Comparison of ENCODE assay signal across 11 cellular contexts in the genomic region with DNA sequence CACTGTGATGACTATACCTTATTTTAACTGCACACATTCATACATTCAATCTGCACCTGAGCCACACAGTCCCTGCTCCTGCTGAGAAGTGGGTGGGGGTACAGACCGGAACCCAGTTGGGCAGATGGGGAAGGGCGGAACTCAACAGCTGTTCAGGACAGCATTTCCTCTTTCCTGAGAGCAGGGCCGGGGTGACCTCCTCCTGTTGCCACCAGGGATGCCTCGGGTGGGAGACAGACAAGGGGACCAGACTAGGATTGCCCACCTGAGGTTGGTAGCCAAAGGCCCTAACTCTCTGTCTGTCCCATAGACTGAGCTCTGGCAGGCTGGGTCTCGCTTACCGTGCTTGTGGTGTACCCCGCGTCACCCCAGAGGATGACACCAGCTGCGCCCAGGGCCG. TPM values are rescaled to one million over a fixed set of nuclear protein-coding genes. Genes with fewer than 3 reads are reported as not detected.
A peak's percentile ranks its signal among the peaks of the same experiment; 100 is the strongest.
DNase-seq lines count a peak whose midpoint lies in the region; TF ChIP-seq lines count a peak whose summit lies in the region.
"Had no signal": no experiment of that assay in that cellular context is flagged by ENCODE, and none has a peak within 500 bp of the region (broad histone marks: within the 10 kb centered on the region; RNA-seq: fewer than 3 reads in every experiment).

No MANE protein-coding gene starts in this region.

- peak overlapping the region; percentile 69 for H3K27ac ChIP-seq in OCI-LY1 (ENCODE audit: low read depth, low read length, poor library complexity, severe bottlenecking)
- H3K27ac ChIP-seq in esophagus (ENCODE audit: low read depth in 2 of 2, low read length in 1 of 2), result peak overlapping the region; percentile 96 to 100
- H3K27ac ChIP-seq: C4-2B had no signal

- no peaks in the 10 kb centered on the region for H3K36me3 ChIP-seq in OCI-LY1 (ENCODE audit: insufficient read depth, low read length)
- H3K36me3 ChIP-seq in esophagus (ENCODE audit: control insufficient read depth in 2 of 2, insufficient read depth in 2 of 2, low read length in 1 of 2), result peaks cover 0 to 10% of the 10 kb centered on the region in 2 donors
- no peaks in the 10 kb centered on the region; the same call in none of the 2 replicates for H3K36me3 ChIP-seq in MG63

- H3F3A ChIP-seq in OCI-LY1 (ENCODE audit: insufficient read depth, low read length), result no peaks in the 10 kb centered on the region

- WGBS in esophagus, 2 donors, result 73 to 75% methylated on average over 10 of the region's 10 CpGs

- no peak for TF ChIP-seq CTCF in OCI-LY1 (IDR thresholded peaks at IDR 0.05; ENCODE audit: low read length)
- no peak for TF ChIP-seq CTCF in neural crest cell (conservative IDR thresholded peaks at IDR 0.05)

- peak overlapping the region; percentile 48 for H3K4me2 ChIP-seq in OCI-LY1 (ENCODE audit: low read length)

- DNase-seq in CD1c-positive myeloid dendritic cell (ENCODE audit: extremely low spot score) (peak; percentile 51), neural crest cell (ENCODE audit: low read depth, low spot score) (no peak), MG63 (no peak), NCI-H774 (lab: John Stamatoyannopoulos, UW) (no peak), KBM-7 (no peak)
- DNase-seq in central memory CD4-positive, alpha-beta T cell, result no peak
- DNase-seq: activated naive CD8-positive, alpha-beta T cell treated with anti-CD3 and anti-CD28 coated beads, Interleukin-2, amount 10 ng/mL, durations not matched to agents 7 days and 5 days; NCI-H510A had no signal

- H3K4me1 ChIP-seq in OCI-LY1 (ENCODE audit: insufficient read depth, low read length, severe bottlenecking), result peaks cover 53% of the 10 kb centered on the region
- peaks cover 0 to 40% of the 10 kb centered on the region in 2 donors for H3K4me1 ChIP-seq in esophagus (ENCODE audit: control insufficient read depth in 2 of 2, insufficient read depth in 2 of 2, low read length in 1 of 2)

- H3K9ac ChIP-seq in OCI-LY1 (ENCODE audit: low read length), result no peak overlapping the region; the same call in 1 of the 2 replicates

- H3K9me2 ChIP-seq in OCI-LY1 (ENCODE audit: low read depth, low read length), result no peaks in the 10 kb centered on the region

- no peak overlapping the region for H2AFZ ChIP-seq in OCI-LY1 (ENCODE audit: low read length)

- H3K27me3 ChIP-seq in OCI-LY1 (ENCODE audit: insufficient read depth, low read length) (no peaks in the 10 kb centered on the region), esophagus (ENCODE audit: control insufficient read depth in 1 of 2, insufficient read depth in 2 of 2, low read length in 2 of 2) (no peaks in the 10 kb centered on the region), MG63 (no peaks in the 10 kb centered on the region)

- H3K4me3 ChIP-seq in OCI-LY1 (ENCODE audit: low read depth, low read length, poor library complexity, severe bottlenecking), result peak overlapping the region; percentile 24
- H3K4me3 ChIP-seq in esophagus (ENCODE audit: low read depth in 1 of 2, low read length in 2 of 2), result no peak overlapping the region
- no peak overlapping the region for H3K4me3 ChIP-seq in MG63

- H3K79me2 ChIP-seq in OCI-LY1 (ENCODE audit: insufficient read depth, low read length), result no peaks in the 10 kb centered on the region

- H4K20me1 ChIP-seq in OCI-LY1 (ENCODE audit: insufficient read depth, low read length), result no peaks in the 10 kb centered on the region

- H3K36me3 Mint-ChIP-seq in neural crest cell (ENCODE audit: low read depth), result peaks cover 29% of the 10 kb centered on the region

- H3K9me3 ChIP-seq in OCI-LY1 (ENCODE audit: low read length) (no peaks in the 10 kb centered on the region), esophagus (ENCODE audit: control insufficient read depth in 2 of 2, insufficient read depth in 1 of 2, low read depth in 1 of 2, low read length in 1 of 2) (no peaks in the 10 kb centered on the region), MG63 (no peaks in the 10 kb centered on the region)

- in situ Hi-C loops in KBM-7 (cut with MboI; ENCODE audit: low pct_unique_long_range_greater_than_20kb, low sequenced_read_pairs), result no loop called here

- H3K4me1 Mint-ChIP-seq in neural crest cell, result peaks cover 43% of the 10 kb centered on the region

- H3K27ac Mint-ChIP-seq in neural crest cell (ENCODE audit: unreplicated experiment), result no peak overlapping the region
- H3K27ac Mint-ChIP-seq: activated naive CD8-positive, alpha-beta T cell treated with anti-CD3 and anti-CD28 coated beads, Interleukin-2, amount 10 ng/mL, durations not matched to agents 7 days and 5 days had no signal

- peak overlapping the region; percentile 82 for H3K4me3 Mint-ChIP-seq in neural crest cell
- H3K4me3 Mint-ChIP-seq: activated naive CD8-positive, alpha-beta T cell treated with anti-CD3 and anti-CD28 coated beads, Interleukin-2, amount 10 ng/mL, durations not matched to agents 7 days and 5 days had no signal

- H3K27me3 Mint-ChIP-seq in neural crest cell (ENCODE audit: low read depth), result no peaks in the 10 kb centered on the region
- H3K27me3 Mint-ChIP-seq: activated naive CD8-positive, alpha-beta T cell treated with anti-CD3 and anti-CD28 coated beads, Interleukin-2, amount 10 ng/mL, durations not matched to agents 7 days and 5 days had no signal

- no peaks in the 10 kb centered on the region for H3K9me3 Mint-ChIP-seq in neural crest cell
- H3K9me3 Mint-ChIP-seq: activated naive CD8-positive, alpha-beta T cell treated with anti-CD3 and anti-CD28 coated beads, Interleukin-2, amount 10 ng/mL, durations not matched to agents 7 days and 5 days had no signal

RNA-seq across cellular contexts. Expression of gene HYAL2, which starts 3.9 kb away (rescaled TPM):
- 10 to 100 TPM; 25.6 to 43.1 TPM for polyA plus RNA-seq in esophagus
- 73.0 and 78.0 TPM in 2 replicates for total RNA-seq in neural crest cell
- total RNA-seq in MG63 (2014; rRNA removed; shearing (Covaris generic); ENCODE audit: low replicate concordance), result 15.5 and 30.7 TPM in 2 replicates

RNA-seq across cellular contexts. Expression of gene TUSC2, which starts 9.4 kb away (rescaled TPM):
- 10 to 100 TPM; 14.2 to 34.6 TPM for polyA plus RNA-seq in esophagus
- total RNA-seq in neural crest cell, result 35.0 and 35.5 TPM in 2 replicates
- total RNA-seq in MG63 (2014; rRNA removed; shearing (Covaris generic); ENCODE audit: low replicate concordance), result 8.0 and 13.5 TPM in 2 replicates

RNA-seq across cellular contexts. Expression of gene HYAL1, which starts 15.2 kb away (rescaled TPM):
- 1 to 10 TPM; 3.2 to 4.2 TPM for polyA plus RNA-seq in esophagus
- 2.0 and 2.5 TPM in 2 replicates for total RNA-seq in neural crest cell
- total RNA-seq in MG63 (2014; rRNA removed; shearing (Covaris generic); ENCODE audit: low replicate concordance), result 1.4 TPM in 1 of 2 replicates, not detected in the other

RNA-seq across cellular contexts. Expression of gene HYAL3, which starts 19.4 kb away (rescaled TPM):
- 1 to 10 TPM; 3.4 to 5.1 TPM for polyA plus RNA-seq in esophagus
- 2.9 and 4.4 TPM in 2 replicates for total RNA-seq in neural crest cell
- total RNA-seq in MG63 (2014; rRNA removed; shearing (Covaris generic); ENCODE audit: low replicate concordance), result 3.0 and 8.0 TPM in 2 replicates

RNA-seq across cellular contexts. Expression of gene NAA80, which starts 19.4 kb away (rescaled TPM):
- polyA plus RNA-seq in esophagus, result 10 to 100 TPM in 1 of 2 donors, 1 to 10 TPM in 1; 6.9 to 11.2 TPM
- total RNA-seq in neural crest cell, result 9.7 and 10.7 TPM in 2 replicates
- total RNA-seq in MG63 (2014; rRNA removed; shearing (Covaris generic); ENCODE audit: low replicate concordance), result 1.1 and 6.4 TPM in 2 replicates
